Comparison of ENCODE assay signal across 8 cellular contexts in the genomic region with DNA sequence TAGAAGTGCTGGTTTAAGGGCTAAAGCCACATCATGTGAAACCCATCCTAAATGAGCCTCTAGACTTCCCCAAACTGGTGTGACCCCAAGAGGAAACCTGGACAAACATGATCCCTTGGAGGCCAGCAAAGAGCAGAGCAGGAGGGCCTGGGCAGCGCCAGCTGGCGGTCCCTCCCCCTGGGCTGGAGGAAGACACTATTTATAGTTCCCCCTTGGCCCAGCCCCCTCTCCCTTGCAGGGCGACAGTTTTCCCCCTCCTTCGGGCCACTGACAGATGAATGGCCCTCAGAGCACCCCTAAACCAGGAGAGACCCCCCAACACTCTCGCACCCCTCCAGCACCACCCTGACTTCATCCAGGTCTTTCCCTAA. TPM values are rescaled to one million over a fixed set of nuclear protein-coding genes. Genes with fewer than 3 reads are reported as not detected.
DNase-seq lines count a peak whose midpoint lies in the region; ATAC-seq, FAIRE-seq and TF ChIP-seq lines count a peak whose summit lies in the region.

No MANE protein-coding gene starts in this region.

- H3K4me3 ChIP-seq in HCT116 (replicated peaks in 1 of 2; ENCODE audit: low read depth in 1 of 2, low read length in 2 of 2), result 0 out of 4 replicates have a peak overlapping the region, but pooled peaks of 1 of the 2 experiments have one; percentile 2
- peak overlapping the region; percentile 19 to 49 for H3K4me3 ChIP-seq in right atrium auricular region
- peak overlapping the region in 3 of 7 experiments; percentile 1 to 14 (median 2) for H3K4me3 ChIP-seq in skin epidermis

- H3K27ac ChIP-seq in HCT116 (ENCODE audit: low read depth, low read length) (peak overlapping the region; percentile 48; the same call in 1 of the 2 replicates), right atrium auricular region (peak overlapping the region; percentile 75 to 81), skin epidermis (peak overlapping the region in 14 of 21 experiments; percentile 20 to 75 (median 40))

- DNase-seq in HCT116 (ENCODE audit: low read depth, low spot score) (no peak), SK-N-DZ (ENCODE audit: low spot score) (peak; percentile 15), right atrium auricular region (ENCODE audit: low spot score) (no peak), HuH-7 (ENCODE audit: low spot score) (no peak), ureter (ENCODE audit: low spot score) (no peak), D721Med (ENCODE audit: insufficient read length, low spot score) (no peak)
- DNase-seq in activated CD8-positive, alpha-beta memory T cell treated with anti-CD3 and anti-CD28 coated beads, Interleukin-2, amount 50 U/mL, for 4 hours, result no peak

- H3K4me1 ChIP-seq in HCT116 (ENCODE audit: control insufficient read depth in 1 of 2, insufficient read depth in 2 of 2, low read length in 2 of 2) (peaks cover 51 to 88% of the 10 kb centered on the region in 2 experiments), right atrium auricular region (peaks cover 2 to 51% of the 10 kb centered on the region in 2 donors)

- peak overlapping the region; percentile 57 for H3K4me2 ChIP-seq in HCT116 (ENCODE audit: low read length)

- H3K9me3 ChIP-seq in HCT116 (ENCODE audit: control insufficient read depth in 1 of 2, insufficient read depth in 1 of 2, low read depth in 1 of 2, low read length in 2 of 2) (no peaks in the 10 kb centered on the region), right atrium auricular region (no peaks in the 10 kb centered on the region)

- no peak for ATAC-seq in HCT116

- no peak for TF ChIP-seq CTCF in HCT116 (IDR thresholded peaks at IDR 0.05 in 2 of 3, conservative IDR thresholded peaks at IDR 0.05 in 1 of 3; ENCODE audit: borderline replicate concordance in 1 of 3, insufficient read depth in 1 of 3, low read depth in 2 of 3, low read length in 2 of 3)
- TF ChIP-seq CTCF in right atrium auricular region (IDR thresholded peaks at IDR 0.05), result no peak
- no peak for TF ChIP-seq CTCF in D721Med (IDR thresholded peaks at IDR 0.05; ENCODE audit: insufficient read depth, missing control alignments)

- no peaks in the 10 kb centered on the region for H3K27me3 ChIP-seq in HCT116 (ENCODE audit: insufficient read depth, low read length)
- H3K27me3 ChIP-seq in right atrium auricular region, result no peaks in the 10 kb centered on the region

- intact Hi-C loops in HCT116 (cut with micrococcal nuclease), result no loop called here

- TF ChIP-seq POLR2A in HCT116 (IDR thresholded peaks at IDR 0.05; ENCODE audit: borderline replicate concordance, extremely low read depth, insufficient read depth, insufficient read length), result no peak

- FAIRE-seq in D721Med (lab: Jason Lieb, UNC), result no peak

- H3K36me3 ChIP-seq in HCT116 (ENCODE audit: control insufficient read depth in 1 of 2, insufficient read depth in 2 of 2, low read length in 2 of 2), result no peaks in the 10 kb centered on the region
- H3K36me3 ChIP-seq in right atrium auricular region, result no peaks in the 10 kb centered on the region

- peaks cover 7% of the 10 kb centered on the region; the same call in 1 of the 2 replicates for H3K79me2 ChIP-seq in HCT116 (ENCODE audit: insufficient read depth, low read length)

- no peaks in the 10 kb centered on the region for H3K9me2 ChIP-seq in HCT116 (ENCODE audit: insufficient read depth)

- no peaks in the 10 kb centered on the region for H4K20me1 ChIP-seq in HCT116 (ENCODE audit: insufficient read depth)

- RAD21 ChIA-PET in HCT116 (lab: Charles Lee; ENCODE audit: low non-redundant PET in 1 of 2, low total read pairs in 2 of 2, uncharacterized antibody in 2 of 2, unreplicated experiment in 2 of 2), result interaction anchor here in 1 of 2 experiments (0.7 kb wide), 1 partner anchor 19 kb away, joined by 4 read pairs; no protein-coding TSS in a partner anchor

- POLR2A ChIA-PET in HCT116 (lab: Charles Lee), result interaction anchor here (1.5 kb wide), 1 partner anchor 87 kb away, joined by 4 read pairs; no protein-coding TSS in a partner anchor

- no peak overlapping the region for H3K9ac ChIP-seq in HCT116 (ENCODE audit: low read length)

- no peak for TF ChIP-seq RAD21 in HCT116 (IDR thresholded peaks at IDR 0.05; ENCODE audit: low read depth)

- BruUV-seq in HCT116 (replicated peaks; lab: Mats Ljungman, UMichigan), result no TSS peak

- CTCF ChIA-PET in HCT116 (lab: Charles Lee), result interaction anchor here (1.8 kb wide), 1 partner anchor 125 kb away, joined by 4 read pairs; no protein-coding TSS in a partner anchor

- H2AFZ ChIP-seq in HCT116 (ENCODE audit: low read depth, low read length, poor library complexity, severe bottlenecking), result no peak overlapping the region

TF ChIP-seq in HCT116, 20 proteins besides CTCF, POLR2A, EP300 and RAD21 (continues in another document):
- TF ChIP-seq ZNF274 (IDR thresholded peaks at IDR 0.05; ENCODE audit: low read depth, low read length) (no peak), TCF7L2 (IDR thresholded peaks at IDR 0.05; ENCODE audit: borderline replicate concordance, extremely low read depth, insufficient read depth, insufficient read length) (no peak), SIN3A (IDR thresholded peaks at IDR 0.05; ENCODE audit: low read depth) (no peak), JUND (IDR thresholded peaks at IDR 0.05) (no peak), CBX3 (IDR thresholded peaks at IDR 0.05; ENCODE audit: low read depth) (no peak), YY1 (IDR thresholded peaks at IDR 0.05; ENCODE audit: extremely low read depth, insufficient replicate concordance, low read depth, low read length) (no peak), EZH2 (IDR thresholded peaks at IDR 0.05) (no peak), POLR2AphosphoS5 (IDR thresholded peaks at IDR 0.05; ENCODE audit: low read depth, low read length) (no peak), SP1 (IDR thresholded peaks at IDR 0.05; ENCODE audit: low read depth) (no peak), ZFX (IDR thresholded peaks at IDR 0.05) (no peak), FOSL1 (IDR thresholded peaks at IDR 0.05; ENCODE audit: low read depth) (no peak)
- TF ChIP-seq, protein P1, sequence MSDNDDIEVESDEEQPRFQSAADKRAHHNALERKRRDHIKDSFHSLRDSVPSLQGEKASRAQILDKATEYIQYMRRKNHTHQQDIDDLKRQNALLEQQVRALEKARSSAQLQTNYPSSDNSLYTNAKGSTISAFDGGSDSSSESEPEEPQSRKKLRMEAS (IDR thresholded peaks at IDR 0.05), result no peak
- TF ChIP-seq, protein P2, sequence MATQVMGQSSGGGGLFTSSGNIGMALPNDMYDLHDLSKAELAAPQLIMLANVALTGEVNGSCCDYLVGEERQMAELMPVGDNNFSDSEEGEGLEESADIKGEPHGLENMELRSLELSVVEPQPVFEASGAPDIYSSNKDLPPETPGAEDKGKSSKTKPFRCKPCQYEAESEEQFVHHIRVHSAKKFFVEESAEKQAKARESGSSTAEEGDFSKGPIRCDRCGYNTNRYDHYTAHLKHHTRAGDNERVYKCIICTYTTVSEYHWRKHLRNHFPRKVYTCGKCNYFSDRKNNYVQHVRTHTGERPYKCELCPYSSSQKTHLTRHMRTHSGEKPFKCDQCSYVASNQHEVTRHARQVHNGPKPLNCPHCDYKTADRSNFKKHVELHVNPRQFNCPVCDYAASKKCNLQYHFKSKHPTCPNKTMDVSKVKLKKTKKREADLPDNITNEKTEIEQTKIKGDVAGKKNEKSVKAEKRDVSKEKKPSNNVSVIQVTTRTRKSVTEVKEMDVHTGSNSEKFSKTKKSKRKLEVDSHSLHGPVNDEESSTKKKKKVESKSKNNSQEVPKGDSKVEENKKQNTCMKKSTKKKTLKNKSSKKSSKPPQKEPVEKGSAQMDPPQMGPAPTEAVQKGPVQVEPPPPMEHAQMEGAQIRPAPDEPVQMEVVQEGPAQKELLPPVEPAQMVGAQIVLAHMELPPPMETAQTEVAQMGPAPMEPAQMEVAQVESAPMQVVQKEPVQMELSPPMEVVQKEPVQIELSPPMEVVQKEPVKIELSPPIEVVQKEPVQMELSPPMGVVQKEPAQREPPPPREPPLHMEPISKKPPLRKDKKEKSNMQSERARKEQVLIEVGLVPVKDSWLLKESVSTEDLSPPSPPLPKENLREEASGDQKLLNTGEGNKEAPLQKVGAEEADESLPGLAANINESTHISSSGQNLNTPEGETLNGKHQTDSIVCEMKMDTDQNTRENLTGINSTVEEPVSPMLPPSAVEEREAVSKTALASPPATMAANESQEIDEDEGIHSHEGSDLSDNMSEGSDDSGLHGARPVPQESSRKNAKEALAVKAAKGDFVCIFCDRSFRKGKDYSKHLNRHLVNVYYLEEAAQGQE (IDR thresholded peaks at IDR 0.05; ENCODE audit: low read depth), result no peak
- TF ChIP-seq, protein P3, sequence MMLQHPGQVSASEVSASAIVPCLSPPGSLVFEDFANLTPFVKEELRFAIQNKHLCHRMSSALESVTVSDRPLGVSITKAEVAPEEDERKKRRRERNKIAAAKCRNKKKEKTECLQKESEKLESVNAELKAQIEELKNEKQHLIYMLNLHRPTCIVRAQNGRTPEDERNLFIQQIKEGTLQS (IDR thresholded peaks at IDR 0.05), result no peak

RNA-seq across cellular contexts. Expression of a gene that starts 2.9 kb away (rescaled TPM):
- 1.5 TPM for total RNA-seq in HCT116 (2021; ENCODE audit: unreplicated experiment)
- polyA plus RNA-seq in HCT116 (2012), result 0.69 and 1.1 TPM in 2 replicates
- 0.12 and 0.17 TPM in 2 replicates for polyA plus RNA-seq in SK-N-DZ (2014; cell fraction: cytosol; rRNA removed)
- polyA plus RNA-seq in SK-N-DZ (2014; cell fraction: nucleus; rRNA removed), result 2.7 and 4.9 TPM in 2 replicates
- not detected for total RNA-seq in right atrium auricular region
- 1.5 TPM for total RNA-seq in ureter

RNA-seq across cellular contexts. Expression of a gene that starts 4.0 kb away (rescaled TPM):
- total RNA-seq in HCT116 (2021; ENCODE audit: unreplicated experiment), result 20.3 TPM
- polyA plus RNA-seq in HCT116 (2012), result 45.7 and 46.4 TPM in 2 replicates
- 7.9 and 12.8 TPM in 2 replicates for polyA plus RNA-seq in SK-N-DZ (2014; cell fraction: cytosol; rRNA removed)
- 21.1 and 22.6 TPM in 2 replicates for polyA plus RNA-seq in SK-N-DZ (2014; cell fraction: nucleus; rRNA removed)
- total RNA-seq in right atrium auricular region, result 1 to 10 TPM in 1 of 2 donors, under 1 TPM in 1; 0.59 to 1.2 TPM
- total RNA-seq in ureter, result 7.4 TPM

RNA-seq across cellular contexts. Expression of a gene that starts 34.5 kb away (rescaled TPM):
- total RNA-seq in HCT116 (2021; ENCODE audit: unreplicated experiment), result 11.4 TPM
- polyA plus RNA-seq in HCT116 (2012), result 9.8 and 10.1 TPM in 2 replicates
- polyA plus RNA-seq in SK-N-DZ (2014; cell fraction: cytosol; rRNA removed), result 1.7 and 2.0 TPM in 2 replicates
- 67.2 and 69.4 TPM in 2 replicates for polyA plus RNA-seq in SK-N-DZ (2014; cell fraction: nucleus; rRNA removed)
- total RNA-seq in right atrium auricular region, result 1 to 10 TPM; 1.9 to 2.6 TPM
- 62.9 TPM for total RNA-seq in ureter

RNA-seq across cellular contexts. Expression of a gene that starts 48.8 kb away (rescaled TPM):
- total RNA-seq in HCT116 (2021; ENCODE audit: unreplicated experiment) (318 TPM), right atrium auricular region (100 to 1,000 TPM; 847 to 948 TPM), ureter (178 TPM)
- 452 and 551 TPM in 2 replicates for polyA plus RNA-seq in HCT116 (2012)
- polyA plus RNA-seq in SK-N-DZ (2014; cell fraction: cytosol; rRNA removed), result 271 and 392 TPM in 2 replicates
- polyA plus RNA-seq in SK-N-DZ (2014; cell fraction: nucleus; rRNA removed), result 352 and 389 TPM in 2 replicates

RNA-seq across cellular contexts. Expression of a gene that starts 56.7 kb away (rescaled TPM):
- total RNA-seq in HCT116 (2021; ENCODE audit: unreplicated experiment), result 104 TPM
- 121 and 134 TPM in 2 replicates for polyA plus RNA-seq in HCT116 (2012)
- polyA plus RNA-seq in SK-N-DZ (2014; cell fraction: cytosol; rRNA removed), result 100 and 104 TPM in 2 replicates
- 37.9 and 46.3 TPM in 2 replicates for polyA plus RNA-seq in SK-N-DZ (2014; cell fraction: nucleus; rRNA removed)
- total RNA-seq in right atrium auricular region, result 100 to 1,000 TPM in 1 of 2 donors, 10 to 100 TPM in 1; 66.9 to 120 TPM
- total RNA-seq in ureter, result 294 TPM
